8 cellular contexts compared by ENCODE assay signal in genomic region chr15:74872702-74873035, GRCh38. TPM values are rescaled to one million over a fixed set of nuclear protein-coding genes. Genes with fewer than 3 reads are reported as not detected.
A peak's percentile ranks its signal among the peaks of the same experiment; 100 is the strongest.
DNase-seq lines count a peak whose midpoint lies in the region; ATAC-seq and TF ChIP-seq lines count a peak whose summit lies in the region.

No MANE protein-coding gene starts in this region.

- H3K27ac ChIP-seq in GM23248 (peak overlapping the region; percentile 89), WERI-Rb-1 (peak overlapping the region; percentile 98)

- H3K9me3 ChIP-seq in GM23248 (ENCODE audit: low read depth) (no peaks in the 10 kb centered on the region), WERI-Rb-1 (ENCODE audit: severe bottlenecking) (no peaks in the 10 kb centered on the region)

- H3K4me3 ChIP-seq in GM23248, result peak overlapping the region; percentile 84
- peak overlapping the region; percentile 85 for H3K4me3 ChIP-seq in WERI-Rb-1 (ENCODE audit: low read depth, low read length)
- peak overlapping the region; percentile 72 to 82 for H3K4me3 ChIP-seq in foreskin fibroblast (ENCODE audit: low read depth in 1 of 2, low read length in 2 of 2)
- peak overlapping the region; percentile 68 for H3K4me3 ChIP-seq in skeletal muscle cell (ENCODE audit: low read depth, low read length)

- peaks cover 52% of the 10 kb centered on the region for H3K79me2 ChIP-seq in GM23248 (ENCODE audit: insufficient read depth)

- H3K9ac ChIP-seq in GM23248, result peak overlapping the region; percentile 98

- no peak for ATAC-seq in GM21786 (IDR thresholded peaks at IDR 0.05; ENCODE audit: unreplicated experiment)

- no peak for TF ChIP-seq CTCF in WERI-Rb-1 (IDR thresholded peaks at IDR 0.05; ENCODE audit: low read depth, low read length)
- TF ChIP-seq CTCF in foreskin fibroblast (IDR thresholded peaks at IDR 0.05; ENCODE audit: low read depth, low read length), result no peak

- DNase-seq in GM23248, result no peak
- no peak for DNase-seq in WERI-Rb-1
- no peak for DNase-seq in foreskin fibroblast
- DNase-seq in skeletal muscle cell (ENCODE audit: low read depth), result no peak
- no peak for DNase-seq in stimulated activated CD4-positive, alpha-beta T cell treated with anti-CD3 and anti-CD28 coated beads, Interleukin-4, amount 100 ng/mL, for 24 hours
- no peak for DNase-seq in T1000 (lab: John Stamatoyannopoulos, UW)
- no peak for DNase-seq in medulla oblongata (ENCODE audit: extremely low spot score)

- no peaks in the 10 kb centered on the region for H3K27me3 ChIP-seq in GM23248 (replicated peaks; ENCODE audit: insufficient read depth)
- no peaks in the 10 kb centered on the region for H3K27me3 ChIP-seq in WERI-Rb-1 (ENCODE audit: insufficient read depth, low read depth, severe bottlenecking)

- peak overlapping the region; percentile 98 for H2AFZ ChIP-seq in GM23248

- in situ Hi-C loops in GM23248 (cut with MboI), result no loop called here

- H3K9me2 ChIP-seq in GM23248 (ENCODE audit: insufficient read depth), result no peaks in the 10 kb centered on the region

- H3K4me2 ChIP-seq in GM23248 (ENCODE audit: unreplicated experiment), result peak overlapping the region; percentile 82

- H3F3A ChIP-seq in GM23248 (ENCODE audit: insufficient read depth), result peaks cover 13% of the 10 kb centered on the region; the same call in 1 of the 2 replicates

- no peaks in the 10 kb centered on the region for H3K36me3 ChIP-seq in GM23248 (ENCODE audit: low read depth)
- H3K36me3 ChIP-seq in WERI-Rb-1, result peaks cover 19% of the 10 kb centered on the region

- peaks cover 4% of the 10 kb centered on the region; the same call in 1 of the 2 replicates for H4K20me1 ChIP-seq in GM23248 (ENCODE audit: insufficient read depth)

- 0 to 1% methylated on average over 10 to 11 of the region's 11 CpGs for WGBS in GM23248 (ENCODE audit: low coverage in 1 of 2, low lambda C conversion rate in 2 of 2, missing lambda C conversion rate in 2 of 2), 2 experiments

- peaks cover 16% of the 10 kb centered on the region for H3K4me1 ChIP-seq in GM23248 (ENCODE audit: insufficient read depth)

RNA-seq across cellular contexts. Expression of gene SCAMP2, which starts 0.5 kb away (rescaled TPM):
- total RNA-seq in GM23248 (2014; rRNA removed; shearing (Covaris generic)), result 28.7 and 49.2 TPM in 2 replicates
- 83.0 and 86.2 TPM in 2 replicates for polyA plus RNA-seq in GM23248 (2016; fragmentation: Nextera tagmentation; extraction: Ambion mirVana)

RNA-seq across cellular contexts. Expression of gene MPI, which starts 17.2 kb away (rescaled TPM):
- total RNA-seq in GM23248 (2014; rRNA removed; shearing (Covaris generic)), result 79.0 and 85.2 TPM in 2 replicates
- polyA plus RNA-seq in GM23248 (2016; fragmentation: Nextera tagmentation; extraction: Ambion mirVana), result 34.8 and 41.2 TPM in 2 replicates

RNA-seq across cellular contexts. Expression of gene ULK3, which starts 29.7 kb away (rescaled TPM):
- total RNA-seq in GM23248 (2014; rRNA removed; shearing (Covaris generic)), result 29.1 and 30.3 TPM in 2 replicates
- polyA plus RNA-seq in GM23248 (2016; fragmentation: Nextera tagmentation; extraction: Ambion mirVana), result 14.0 and 14.6 TPM in 2 replicates

RNA-seq across cellular contexts. Expression of gene FAM219B, which starts 34.0 kb away (rescaled TPM):
- 64.1 and 78.6 TPM in 2 replicates for total RNA-seq in GM23248 (2014; rRNA removed; shearing (Covaris generic))
- polyA plus RNA-seq in GM23248 (2016; fragmentation: Nextera tagmentation; extraction: Ambion mirVana), result 38.1 and 39.6 TPM in 2 replicates

RNA-seq across cellular contexts. Expression of gene CPLX3, which starts 46.2 kb away (rescaled TPM):
- not detected in 2 replicates for total RNA-seq in GM23248 (2014; rRNA removed; shearing (Covaris generic))
- not detected in 2 replicates for polyA plus RNA-seq in GM23248 (2016; fragmentation: Nextera tagmentation; extraction: Ambion mirVana)
